1 cellular context compared by ENCODE assay signal in the genomic region with DNA sequence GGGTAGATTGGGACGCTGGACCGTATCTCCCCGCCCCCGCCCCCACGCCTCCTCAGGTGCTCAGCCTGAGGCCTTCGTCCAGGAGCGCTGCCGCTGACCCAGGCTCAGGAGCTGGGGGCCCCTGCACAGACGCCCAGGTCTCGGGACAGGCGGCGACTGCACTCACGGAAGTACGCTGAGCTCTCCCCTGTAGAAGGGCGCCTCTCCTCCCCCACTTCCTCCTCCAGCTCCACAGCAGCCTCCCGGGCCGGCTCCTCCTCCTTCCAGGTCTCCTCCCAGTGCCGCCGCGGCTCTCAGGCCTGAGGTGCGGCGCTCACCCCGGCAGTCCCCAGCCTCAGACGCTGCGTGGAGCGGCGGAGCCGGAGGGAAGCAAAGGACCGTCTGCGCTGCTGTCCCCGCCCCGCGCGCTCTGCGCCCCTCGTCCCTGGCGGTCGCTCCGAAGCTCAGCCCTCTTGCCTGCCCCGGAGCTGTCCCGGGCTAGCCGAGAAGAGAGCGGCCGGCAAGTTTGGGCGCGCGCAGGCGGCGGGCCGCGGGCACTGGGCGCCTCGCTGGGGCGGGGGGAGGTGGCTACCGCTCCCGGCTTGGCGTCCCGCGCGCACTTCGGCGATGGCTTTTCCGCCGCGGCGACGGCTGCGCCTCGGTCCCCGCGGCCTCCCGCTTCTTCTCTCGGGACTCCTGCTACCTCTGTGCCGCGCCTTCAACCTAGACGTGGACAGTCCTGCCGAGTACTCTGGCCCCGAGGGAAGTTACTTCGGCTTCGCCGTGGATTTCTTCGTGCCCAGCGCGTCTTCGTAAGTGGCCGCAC.
TF ChIP-seq lines count a peak whose summit lies in the region.

A gene (plus strand): TSS at position 324 of the 805 bp plus-strand sequence. CDS start 283 bp downstream, at position 607.

TF ChIP-seq in HepG2, 621 proteins besides CTCF, POLR2A, EP300 and RAD21 (continued from another document):
- TF ChIP-seq, protein P1, sequence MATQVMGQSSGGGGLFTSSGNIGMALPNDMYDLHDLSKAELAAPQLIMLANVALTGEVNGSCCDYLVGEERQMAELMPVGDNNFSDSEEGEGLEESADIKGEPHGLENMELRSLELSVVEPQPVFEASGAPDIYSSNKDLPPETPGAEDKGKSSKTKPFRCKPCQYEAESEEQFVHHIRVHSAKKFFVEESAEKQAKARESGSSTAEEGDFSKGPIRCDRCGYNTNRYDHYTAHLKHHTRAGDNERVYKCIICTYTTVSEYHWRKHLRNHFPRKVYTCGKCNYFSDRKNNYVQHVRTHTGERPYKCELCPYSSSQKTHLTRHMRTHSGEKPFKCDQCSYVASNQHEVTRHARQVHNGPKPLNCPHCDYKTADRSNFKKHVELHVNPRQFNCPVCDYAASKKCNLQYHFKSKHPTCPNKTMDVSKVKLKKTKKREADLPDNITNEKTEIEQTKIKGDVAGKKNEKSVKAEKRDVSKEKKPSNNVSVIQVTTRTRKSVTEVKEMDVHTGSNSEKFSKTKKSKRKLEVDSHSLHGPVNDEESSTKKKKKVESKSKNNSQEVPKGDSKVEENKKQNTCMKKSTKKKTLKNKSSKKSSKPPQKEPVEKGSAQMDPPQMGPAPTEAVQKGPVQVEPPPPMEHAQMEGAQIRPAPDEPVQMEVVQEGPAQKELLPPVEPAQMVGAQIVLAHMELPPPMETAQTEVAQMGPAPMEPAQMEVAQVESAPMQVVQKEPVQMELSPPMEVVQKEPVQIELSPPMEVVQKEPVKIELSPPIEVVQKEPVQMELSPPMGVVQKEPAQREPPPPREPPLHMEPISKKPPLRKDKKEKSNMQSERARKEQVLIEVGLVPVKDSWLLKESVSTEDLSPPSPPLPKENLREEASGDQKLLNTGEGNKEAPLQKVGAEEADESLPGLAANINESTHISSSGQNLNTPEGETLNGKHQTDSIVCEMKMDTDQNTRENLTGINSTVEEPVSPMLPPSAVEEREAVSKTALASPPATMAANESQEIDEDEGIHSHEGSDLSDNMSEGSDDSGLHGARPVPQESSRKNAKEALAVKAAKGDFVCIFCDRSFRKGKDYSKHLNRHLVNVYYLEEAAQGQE (IDR thresholded peaks at IDR 0.05; ENCODE audit: borderline replicate concordance in 1 of 2, low read depth in 1 of 2, low read length in 2 of 2), result peak in 1 of 2 experiments; percentile 68; a peak in 1 of 4 replicates
- TF ChIP-seq ZNF878 (CRISPR knock-in tag; IDR thresholded peaks at IDR 0.05) (peak; percentile 86; the same call in 1 of the 2 replicates), RBAK (CRISPR knock-in tag; IDR thresholded peaks at IDR 0.05) (no peak), HOXA5 (CRISPR knock-in tag; IDR thresholded peaks at IDR 0.05) (no peak; the same call in none of the 2 replicates), SAFB2 (CRISPR knock-in tag; IDR thresholded peaks at IDR 0.05; ENCODE audit: borderline replicate concordance, low read depth) (peak; percentile 42; the same call in 1 of the 2 replicates), ZIK1 (CRISPR knock-in tag; IDR thresholded peaks at IDR 0.05; ENCODE audit: borderline replicate concordance, low read depth) (peak; percentile 90; the same call in 1 of the 2 replicates), ZNF274 (CRISPR knock-in tag; IDR thresholded peaks at IDR 0.05) (peak; percentile 90), KDM5B (CRISPR knock-in tag; IDR thresholded peaks at IDR 0.05; ENCODE audit: borderline replicate concordance) (peak; percentile 97), RFX3 (CRISPR knock-in tag; IDR thresholded peaks at IDR 0.05) (no peak), ZNF382 (CRISPR knock-in tag; IDR thresholded peaks at IDR 0.05; ENCODE audit: borderline replicate concordance) (no peak), MIER3 (CRISPR knock-in tag; IDR thresholded peaks at IDR 0.05; ENCODE audit: borderline replicate concordance) (no peak), ZNF235 (CRISPR knock-in tag; IDR thresholded peaks at IDR 0.05; ENCODE audit: borderline replicate concordance) (no peak), ZNF552 (CRISPR knock-in tag; IDR thresholded peaks at IDR 0.05; ENCODE audit: borderline replicate concordance) (peak; percentile 89; the same call in 1 of the 2 replicates), ZMYM3 (CRISPR knock-in tag; IDR thresholded peaks at IDR 0.05) (peak; percentile 52), MXI1 (IDR thresholded peaks at IDR 0.05; ENCODE audit: borderline replicate concordance, low read depth, low read length) (peak; percentile 67; the same call in 1 of the 3 replicates), FOSL2 (CRISPR knock-in tag; IDR thresholded peaks at IDR 0.05) (peak; percentile 57; the same call in 1 of the 2 replicates), ZNF33A (CRISPR knock-in tag; IDR thresholded peaks at IDR 0.05; ENCODE audit: borderline replicate concordance) (no peak), GTF3A (CRISPR knock-in tag; conservative IDR thresholded peaks at IDR 0.05) (peak; percentile 87; the same call in 1 of the 2 replicates), REXO4 (CRISPR knock-in tag; IDR thresholded peaks at IDR 0.05; ENCODE audit: borderline replicate concordance) (peak; percentile 71; the same call in 1 of the 2 replicates), ZNF850 (CRISPR knock-in tag; conservative IDR thresholded peaks at IDR 0.05) (no peak), POLR2AphosphoS5 (IDR thresholded peaks at IDR 0.05; ENCODE audit: low read depth, low read length) (peak; percentile 84), ONECUT2 (CRISPR knock-in tag; IDR thresholded peaks at IDR 0.05) (peak; percentile 32; the same call in 1 of the 2 replicates), ZNF232 (CRISPR knock-in tag; IDR thresholded peaks at IDR 0.05; ENCODE audit: borderline replicate concordance) (no peak), MEF2D (CRISPR knock-in tag; IDR thresholded peaks at IDR 0.05) (no peak), ZNF530 (CRISPR knock-in tag; IDR thresholded peaks at IDR 0.05; ENCODE audit: low read depth) (peak; percentile 72; the same call in 1 of the 2 replicates), RCOR2 (CRISPR knock-in tag; IDR thresholded peaks at IDR 0.05) (0 out of 2 replicates have a peak, but pooled peaks have one; percentile 51), ETV6 (CRISPR knock-in tag; conservative IDR thresholded peaks at IDR 0.05) (peak; percentile 93), NAIF1 (CRISPR knock-in tag; IDR thresholded peaks at IDR 0.05; ENCODE audit: borderline replicate concordance) (peak; percentile 89; the same call in 1 of the 2 replicates)
- TF ChIP-seq, protein P2, sequence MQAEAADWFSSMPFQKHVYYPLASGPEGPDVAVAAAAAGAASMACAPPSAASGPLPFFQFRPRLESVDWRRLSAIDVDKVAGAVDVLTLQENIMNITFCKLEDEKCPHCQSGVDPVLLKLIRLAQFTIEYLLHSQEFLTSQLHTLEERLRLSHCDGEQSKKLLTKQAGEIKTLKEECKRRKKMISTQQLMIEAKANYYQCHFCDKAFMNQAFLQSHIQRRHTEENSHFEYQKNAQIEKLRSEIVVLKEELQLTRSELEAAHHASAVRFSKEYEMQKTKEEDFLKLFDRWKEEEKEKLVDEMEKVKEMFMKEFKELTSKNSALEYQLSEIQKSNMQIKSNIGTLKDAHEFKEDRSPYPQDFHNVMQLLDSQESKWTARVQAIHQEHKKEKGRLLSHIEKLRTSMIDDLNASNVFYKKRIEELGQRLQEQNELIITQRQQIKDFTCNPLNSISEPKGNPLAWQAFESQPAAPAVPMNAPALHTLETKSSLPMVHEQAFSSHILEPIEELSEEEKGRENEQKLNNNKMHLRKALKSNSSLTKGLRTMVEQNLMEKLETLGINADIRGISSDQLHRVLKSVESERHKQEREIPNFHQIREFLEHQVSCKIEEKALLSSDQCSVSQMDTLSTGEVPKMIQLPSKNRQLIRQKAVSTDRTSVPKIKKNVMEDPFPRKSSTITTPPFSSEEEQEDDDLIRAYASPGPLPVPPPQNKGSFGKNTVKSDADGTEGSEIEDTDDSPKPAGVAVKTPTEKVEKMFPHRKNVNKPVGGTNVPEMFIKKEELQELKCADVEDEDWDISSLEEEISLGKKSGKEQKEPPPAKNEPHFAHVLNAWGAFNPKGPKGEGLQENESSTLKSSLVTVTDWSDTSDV (CRISPR knock-in tag; IDR thresholded peaks at IDR 0.05), result peak; percentile 92
- TF ChIP-seq, protein P3, sequence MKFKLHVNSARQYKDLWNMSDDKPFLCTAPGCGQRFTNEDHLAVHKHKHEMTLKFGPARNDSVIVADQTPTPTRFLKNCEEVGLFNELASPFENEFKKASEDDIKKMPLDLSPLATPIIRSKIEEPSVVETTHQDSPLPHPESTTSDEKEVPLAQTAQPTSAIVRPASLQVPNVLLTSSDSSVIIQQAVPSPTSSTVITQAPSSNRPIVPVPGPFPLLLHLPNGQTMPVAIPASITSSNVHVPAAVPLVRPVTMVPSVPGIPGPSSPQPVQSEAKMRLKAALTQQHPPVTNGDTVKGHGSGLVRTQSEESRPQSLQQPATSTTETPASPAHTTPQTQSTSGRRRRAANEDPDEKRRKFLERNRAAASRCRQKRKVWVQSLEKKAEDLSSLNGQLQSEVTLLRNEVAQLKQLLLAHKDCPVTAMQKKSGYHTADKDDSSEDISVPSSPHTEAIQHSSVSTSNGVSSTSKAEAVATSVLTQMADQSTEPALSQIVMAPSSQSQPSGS (CRISPR knock-in tag; IDR thresholded peaks at IDR 0.05), result 0 out of 2 replicates have a peak, but pooled peaks have one; percentile 28
- TF ChIP-seq, protein P4, sequence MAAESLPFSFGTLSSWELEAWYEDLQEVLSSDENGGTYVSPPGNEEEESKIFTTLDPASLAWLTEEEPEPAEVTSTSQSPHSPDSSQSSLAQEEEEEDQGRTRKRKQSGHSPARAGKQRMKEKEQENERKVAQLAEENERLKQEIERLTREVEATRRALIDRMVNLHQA (CRISPR knock-in tag; IDR thresholded peaks at IDR 0.05), result no peak
- TF ChIP-seq, protein P5, sequence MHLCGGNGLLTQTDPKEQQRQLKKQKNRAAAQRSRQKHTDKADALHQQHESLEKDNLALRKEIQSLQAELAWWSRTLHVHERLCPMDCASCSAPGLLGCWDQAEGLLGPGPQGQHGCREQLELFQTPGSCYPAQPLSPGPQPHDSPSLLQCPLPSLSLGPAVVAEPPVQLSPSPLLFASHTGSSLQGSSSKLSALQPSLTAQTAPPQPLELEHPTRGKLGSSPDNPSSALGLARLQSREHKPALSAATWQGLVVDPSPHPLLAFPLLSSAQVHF (CRISPR knock-in tag; IDR thresholded peaks at IDR 0.05), result no peak
- TF ChIP-seq, protein P6, sequence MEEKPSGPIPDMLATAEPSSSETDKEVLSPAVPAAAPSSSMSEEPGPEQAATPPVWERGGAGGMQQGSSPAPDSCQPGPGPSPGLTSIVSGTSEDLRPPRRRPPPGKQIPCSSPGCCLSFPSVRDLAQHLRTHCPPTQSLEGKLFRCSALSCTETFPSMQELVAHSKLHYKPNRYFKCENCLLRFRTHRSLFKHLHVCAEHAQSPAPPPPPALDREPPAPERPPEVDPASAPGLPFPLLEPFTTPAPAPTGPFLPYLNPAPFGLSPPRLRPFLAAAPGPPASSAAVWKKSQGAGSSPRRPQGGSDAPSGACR (CRISPR knock-in tag; IDR thresholded peaks at IDR 0.05), result peak; percentile 75; the same call in 1 of the 2 replicates
- TF ChIP-seq, protein P7, sequence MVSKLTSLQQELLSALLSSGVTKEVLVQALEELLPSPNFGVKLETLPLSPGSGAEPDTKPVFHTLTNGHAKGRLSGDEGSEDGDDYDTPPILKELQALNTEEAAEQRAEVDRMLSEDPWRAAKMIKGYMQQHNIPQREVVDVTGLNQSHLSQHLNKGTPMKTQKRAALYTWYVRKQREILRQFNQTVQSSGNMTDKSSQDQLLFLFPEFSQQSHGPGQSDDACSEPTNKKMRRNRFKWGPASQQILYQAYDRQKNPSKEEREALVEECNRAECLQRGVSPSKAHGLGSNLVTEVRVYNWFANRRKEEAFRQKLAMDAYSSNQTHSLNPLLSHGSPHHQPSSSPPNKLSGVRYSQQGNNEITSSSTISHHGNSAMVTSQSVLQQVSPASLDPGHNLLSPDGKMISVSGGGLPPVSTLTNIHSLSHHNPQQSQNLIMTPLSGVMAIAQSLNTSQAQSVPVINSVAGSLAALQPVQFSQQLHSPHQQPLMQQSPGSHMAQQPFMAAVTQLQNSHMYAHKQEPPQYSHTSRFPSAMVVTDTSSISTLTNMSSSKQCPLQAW (CRISPR knock-in tag; IDR thresholded peaks at IDR 0.05), result peak; percentile 38; the same call in 1 of the 2 replicates
- TF ChIP-seq, protein P8, sequence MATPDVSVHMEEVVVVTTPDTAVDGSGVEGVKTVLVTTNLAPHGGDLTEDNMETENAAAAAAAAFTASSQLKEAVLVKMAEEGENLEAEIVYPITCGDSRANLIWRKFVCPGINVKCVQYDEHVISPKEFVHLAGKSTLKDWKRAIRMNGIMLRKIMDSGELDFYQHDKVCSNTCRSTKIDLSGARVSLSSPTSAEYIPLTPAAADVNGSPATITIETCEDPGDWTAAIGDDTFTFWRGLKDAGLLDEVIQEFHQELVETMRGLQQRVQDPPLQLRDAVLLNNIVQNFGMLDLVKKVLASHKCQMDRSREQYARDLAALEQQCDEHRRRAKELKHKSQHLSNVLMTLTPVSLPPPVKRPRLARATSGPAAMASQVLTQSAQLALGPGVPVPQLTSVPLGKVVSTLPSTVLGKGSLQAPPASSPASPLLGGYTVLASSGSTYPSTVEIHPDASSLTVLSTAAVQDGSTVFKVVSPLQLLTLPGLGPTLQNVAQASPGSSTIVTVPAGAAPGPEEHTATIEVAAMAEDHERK (CRISPR knock-in tag; IDR thresholded peaks at IDR 0.05; ENCODE audit: low read depth), result no peak; the same call in 1 of the 2 replicates
